In genomic region chr1:36253463-36253862, GRCh38 we compare ENCODE assay signal across 9 cellular contexts. TPM values are rescaled to one million over a fixed set of nuclear protein-coding genes. Genes with fewer than 3 reads are reported as not detected.
DNase-seq lines count a peak whose midpoint lies in the region; TF ChIP-seq lines count a peak whose summit lies in the region.
"Had no signal": no experiment of that assay in that cellular context is flagged by ENCODE, and none has a peak within 500 bp of the region (broad histone marks: within the 10 kb centered on the region; RNA-seq: fewer than 3 reads in every experiment).

No MANE protein-coding gene starts in this region.

- H3K27me3 ChIP-seq in BLaER1 treated with 17β-estradiol and CSF1 and Interleukin-3, amounts not matched to agents 10 nM and 100 nM, result no peaks in the 10 kb centered on the region
- no peaks in the 10 kb centered on the region for H3K27me3 ChIP-seq in GM23248 (replicated peaks; ENCODE audit: insufficient read depth)
- H3K27me3 ChIP-seq in brain microvascular endothelial cell (replicated peaks), result no peaks in the 10 kb centered on the region
- no peaks in the 10 kb centered on the region for H3K27me3 ChIP-seq in thyroid gland

- H3K79me2 ChIP-seq in GM23248 (ENCODE audit: insufficient read depth), result peaks cover 100% of the 10 kb centered on the region

- H3K9me3 ChIP-seq in BLaER1 treated with 17β-estradiol and CSF1 and Interleukin-3, amounts not matched to agents 10 nM and 100 nM (replicated peaks in 1 of 11), result peaks cover 0 to 18% (median 0%) of the 10 kb centered on the region in 11 experiments; a peak in 3 of 22 replicates
- H3K9me3 ChIP-seq in GM23248 (ENCODE audit: low read depth), result no peaks in the 10 kb centered on the region
- no peaks in the 10 kb centered on the region for H3K9me3 ChIP-seq in thyroid gland

- peaks cover 11 to 64% (median 56%) of the 10 kb centered on the region in 11 experiments for H3K36me3 ChIP-seq in BLaER1 treated with 17β-estradiol and CSF1 and Interleukin-3, amounts not matched to agents 10 nM and 100 nM
- no peaks in the 10 kb centered on the region for H3K36me3 ChIP-seq in GM23248 (ENCODE audit: low read depth)
- peaks cover 9% of the 10 kb centered on the region for H3K36me3 ChIP-seq in brain microvascular endothelial cell (replicated peaks)
- H3K36me3 ChIP-seq in thyroid gland, result no peaks in the 10 kb centered on the region

- H3K4me2 ChIP-seq in BLaER1 treated with 17β-estradiol and CSF1 and Interleukin-3, amounts not matched to agents 10 nM and 100 nM, result peak overlapping the region; percentile 64 to 86 (median 68); a peak in 21 of 22 replicates
- H3K4me2 ChIP-seq in GM23248 (ENCODE audit: unreplicated experiment), result peak overlapping the region; percentile 19

- H3K27me3 Mint-ChIP-seq in mesothelial cell of epicardium (ENCODE audit: low read depth) (no peaks in the 10 kb centered on the region), endothelial cell (ENCODE audit: unreplicated experiment) (no peaks in the 10 kb centered on the region)

- H3K27ac Mint-ChIP-seq in mesothelial cell of epicardium (peak overlapping the region; percentile 41), endothelial cell (ENCODE audit: unreplicated experiment) (no peak overlapping the region)

- no peaks in the 10 kb centered on the region for H3K9me2 ChIP-seq in GM23248 (ENCODE audit: insufficient read depth)

- H3K9me3 Mint-ChIP-seq in mesothelial cell of epicardium (no peaks in the 10 kb centered on the region), endothelial cell (ENCODE audit: unreplicated experiment) (no peaks in the 10 kb centered on the region)

- no peak for TF ChIP-seq POLR2A in thyroid gland (IDR thresholded peaks at IDR 0.05)

- peak overlapping the region in 3 of 11 experiments; percentile 3 to 21 (median 11); a peak in 3 of 22 replicates for H3K9ac ChIP-seq in BLaER1 treated with 17β-estradiol and CSF1 and Interleukin-3, amounts not matched to agents 10 nM and 100 nM
- H3K9ac ChIP-seq in GM23248, result peak overlapping the region; percentile 12; the same call in 1 of the 2 replicates

- in situ Hi-C loops in GM23248 (cut with MboI) (no loop called here), brain microvascular endothelial cell (cut with HindIII; ENCODE audit: low pct_ligation_motif_present, low sequenced_read_pairs) (no loop called here)

- H3K4me1 ChIP-seq in BLaER1 treated with 17β-estradiol and CSF1 and Interleukin-3, amounts not matched to agents 10 nM and 100 nM, result peaks cover 73 to 91% (median 82%) of the 10 kb centered on the region in 10 experiments
- H3K4me1 ChIP-seq in GM23248 (ENCODE audit: insufficient read depth), result peaks cover 61% of the 10 kb centered on the region
- peaks cover 29 to 66% of the 10 kb centered on the region in 2 donors for H3K4me1 ChIP-seq in thyroid gland

- WGBS in GM23248 (ENCODE audit: low coverage in 1 of 2, low lambda C conversion rate in 2 of 2, missing lambda C conversion rate in 2 of 2), 2 experiments, result 25 to 26% methylated on average over 4 of the region's 4 CpGs
- WGBS in thyroid gland, 2 donors, result 77 to 78% methylated on average over 4 of the region's 4 CpGs

- H3K4me3 ChIP-seq in BLaER1 treated with 17β-estradiol and CSF1 and Interleukin-3, amounts not matched to agents 10 nM and 100 nM, result no peak overlapping the region
- H3K4me3 ChIP-seq in GM23248, result no peak overlapping the region
- no peak overlapping the region for H3K4me3 ChIP-seq in brain microvascular endothelial cell (ENCODE audit: low read depth, low read length)
- H3K4me3 ChIP-seq in thyroid gland (replicated peaks in 1 of 3), result no peak overlapping the region

- intact Hi-C loops in thyroid gland (cut with DNase I), result no loop called here

- TF ChIP-seq CTCF in brain microvascular endothelial cell (IDR thresholded peaks at IDR 0.05; ENCODE audit: low read depth, low read length, missing control alignments), result no peak
- TF ChIP-seq CTCF in mesothelial cell of epicardium (IDR thresholded peaks at IDR 0.05; ENCODE audit: unreplicated experiment), result no peak
- no peak for TF ChIP-seq CTCF in endothelial cell (IDR thresholded peaks at IDR 0.05; ENCODE audit: unreplicated experiment)
- no peak for TF ChIP-seq CTCF in thyroid gland (IDR thresholded peaks at IDR 0.05)

- peaks cover 61% of the 10 kb centered on the region for H3F3A ChIP-seq in GM23248 (ENCODE audit: insufficient read depth)

- H2AFZ ChIP-seq in GM23248, result no peak overlapping the region

- H4K20me1 ChIP-seq in BLaER1 treated with 17β-estradiol and CSF1 and Interleukin-3, amounts not matched to agents 10 nM and 100 nM, result peaks cover 97 to 100% (median 100%) of the 10 kb centered on the region in 11 experiments
- peaks cover 39% of the 10 kb centered on the region; the same call in 1 of the 2 replicates for H4K20me1 ChIP-seq in GM23248 (ENCODE audit: insufficient read depth)

- H3K27ac ChIP-seq in BLaER1 treated with 17β-estradiol and CSF1 and Interleukin-3, amounts not matched to agents 10 nM and 100 nM, result peak overlapping the region in 4 of 11 experiments; percentile 5 to 83 (median 19); a peak in 4 of 22 replicates
- H3K27ac ChIP-seq in GM23248, result peak overlapping the region; percentile 68
- H3K27ac ChIP-seq in brain microvascular endothelial cell, result peak overlapping the region; percentile 42
- H3K27ac ChIP-seq in thyroid gland, result peak overlapping the region in 1 of 3 donors; percentile 20

- H3K4me3 Mint-ChIP-seq in mesothelial cell of epicardium (no peak overlapping the region), endothelial cell (ENCODE audit: unreplicated experiment) (no peak overlapping the region)

- H3K4me1 Mint-ChIP-seq in mesothelial cell of epicardium, result peaks cover 29% of the 10 kb centered on the region
- peaks cover 27% of the 10 kb centered on the region for H3K4me1 Mint-ChIP-seq in endothelial cell (ENCODE audit: unreplicated experiment)

- H3K36me3 Mint-ChIP-seq in mesothelial cell of epicardium, result peaks cover 10% of the 10 kb centered on the region
- H3K36me3 Mint-ChIP-seq in endothelial cell (ENCODE audit: low read depth, unreplicated experiment), result peaks cover 15% of the 10 kb centered on the region

- DNase-seq in GM23248, result peak; percentile 81
- DNase-seq in brain microvascular endothelial cell, result peak; percentile 73
- no peak for DNase-seq in mesothelial cell of epicardium (ENCODE audit: low spot score in 2 of 2, unreplicated experiment in 2 of 2)
- no peak for DNase-seq in endothelial cell (ENCODE audit: low spot score)
- no peak for DNase-seq in DMS153 (lab: John Stamatoyannopoulos, UW)
- no peak for DNase-seq in anterior cingulate cortex (lab: John Stamatoyannopoulos, UW)
- no peak for DNase-seq in thyroid gland
- DNase-seq: NCI-H446 had no signal

RNA-seq across cellular contexts. Expression of gene THRAP3, which starts 29.2 kb away (rescaled TPM):
- 57.3 and 61.5 TPM in 2 replicates for total RNA-seq in GM23248 (2014; rRNA removed; shearing (Covaris generic))
- polyA plus RNA-seq in GM23248 (2016; fragmentation: Nextera tagmentation; extraction: Ambion mirVana), result 91.9 and 95.2 TPM in 2 replicates
- total RNA-seq in mesothelial cell of epicardium (117 to 121 TPM (median 119 TPM) in 3 replicates), endothelial cell (ENCODE audit: unreplicated experiment) (129 TPM), thyroid gland (100 to 1,000 TPM in 3 of 4 donors, 10 to 100 TPM in 1; 88.9 to 129 (median 115) TPM)

RNA-seq across cellular contexts. Expression of gene SH3D21, which starts 52.7 kb away (rescaled TPM):
- total RNA-seq in GM23248 (2014; rRNA removed; shearing (Covaris generic)), result 5.6 and 14.4 TPM in 2 replicates
- polyA plus RNA-seq in GM23248 (2016; fragmentation: Nextera tagmentation; extraction: Ambion mirVana), result 1.1 and 1.8 TPM in 2 replicates
- total RNA-seq in mesothelial cell of epicardium (44.3 to 47.1 TPM (median 47.0 TPM) in 3 replicates), endothelial cell (ENCODE audit: unreplicated experiment) (4.8 TPM), thyroid gland (10 to 100 TPM; 10.7 to 25.1 (median 16.9) TPM)

Comparison
In these comparisons a context has a peak if more than half of its experiments do, and no peak if none do; other contexts are left out.
1. DNase-seq: peak in GM23248 (single experiment) and brain microvascular endothelial cell (single experiment); none in mesothelial cell of epicardium (0 of 2), endothelial cell (single experiment), DMS153 (single experiment), anterior cingulate cortex (0 of 58) and thyroid gland (0 of 2).